1 cellular context compared by ENCODE assay signal in the genomic region with DNA sequence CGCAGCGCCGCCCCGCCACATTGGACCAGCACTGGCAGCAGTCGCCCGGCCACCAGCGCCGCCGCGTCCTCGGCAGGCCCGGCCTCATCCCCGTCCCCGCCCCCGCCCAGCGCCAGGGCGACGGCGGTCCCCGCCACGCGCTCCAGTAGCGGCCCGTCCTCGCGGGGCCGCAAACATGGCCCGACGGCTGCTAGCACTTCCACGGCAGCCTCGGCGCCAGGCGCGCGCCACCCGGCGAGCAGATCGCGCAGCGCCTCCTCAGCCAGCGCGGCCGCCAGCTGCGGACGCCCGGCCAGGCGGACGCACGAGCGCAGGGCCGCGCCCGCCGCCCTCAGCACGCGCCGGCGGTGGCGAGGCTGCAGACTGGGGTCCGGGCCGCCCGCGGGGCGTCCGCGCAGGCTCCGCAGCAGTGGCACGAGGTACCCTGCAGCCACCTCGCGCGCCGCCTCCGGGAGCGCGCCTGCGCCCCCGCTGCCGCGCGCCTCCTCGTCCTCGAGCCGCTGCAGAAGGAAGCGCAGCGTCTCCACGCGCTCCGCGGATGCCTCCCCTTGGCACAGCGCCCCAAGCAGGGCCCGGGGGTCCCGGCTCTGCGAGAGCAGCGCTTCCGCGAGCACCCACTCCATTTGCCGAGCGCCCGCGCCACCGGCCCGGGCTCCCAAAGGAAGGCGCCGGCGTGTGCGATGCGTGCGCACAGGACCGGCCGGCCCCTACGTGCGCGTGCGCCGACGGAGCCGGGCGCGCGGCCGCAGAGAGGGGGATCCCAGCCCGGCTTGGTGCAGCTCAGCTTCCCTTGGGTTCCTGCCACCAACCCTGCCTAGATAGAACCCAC.
TF ChIP-seq lines count a peak whose summit lies in the region.

A gene with protein sequence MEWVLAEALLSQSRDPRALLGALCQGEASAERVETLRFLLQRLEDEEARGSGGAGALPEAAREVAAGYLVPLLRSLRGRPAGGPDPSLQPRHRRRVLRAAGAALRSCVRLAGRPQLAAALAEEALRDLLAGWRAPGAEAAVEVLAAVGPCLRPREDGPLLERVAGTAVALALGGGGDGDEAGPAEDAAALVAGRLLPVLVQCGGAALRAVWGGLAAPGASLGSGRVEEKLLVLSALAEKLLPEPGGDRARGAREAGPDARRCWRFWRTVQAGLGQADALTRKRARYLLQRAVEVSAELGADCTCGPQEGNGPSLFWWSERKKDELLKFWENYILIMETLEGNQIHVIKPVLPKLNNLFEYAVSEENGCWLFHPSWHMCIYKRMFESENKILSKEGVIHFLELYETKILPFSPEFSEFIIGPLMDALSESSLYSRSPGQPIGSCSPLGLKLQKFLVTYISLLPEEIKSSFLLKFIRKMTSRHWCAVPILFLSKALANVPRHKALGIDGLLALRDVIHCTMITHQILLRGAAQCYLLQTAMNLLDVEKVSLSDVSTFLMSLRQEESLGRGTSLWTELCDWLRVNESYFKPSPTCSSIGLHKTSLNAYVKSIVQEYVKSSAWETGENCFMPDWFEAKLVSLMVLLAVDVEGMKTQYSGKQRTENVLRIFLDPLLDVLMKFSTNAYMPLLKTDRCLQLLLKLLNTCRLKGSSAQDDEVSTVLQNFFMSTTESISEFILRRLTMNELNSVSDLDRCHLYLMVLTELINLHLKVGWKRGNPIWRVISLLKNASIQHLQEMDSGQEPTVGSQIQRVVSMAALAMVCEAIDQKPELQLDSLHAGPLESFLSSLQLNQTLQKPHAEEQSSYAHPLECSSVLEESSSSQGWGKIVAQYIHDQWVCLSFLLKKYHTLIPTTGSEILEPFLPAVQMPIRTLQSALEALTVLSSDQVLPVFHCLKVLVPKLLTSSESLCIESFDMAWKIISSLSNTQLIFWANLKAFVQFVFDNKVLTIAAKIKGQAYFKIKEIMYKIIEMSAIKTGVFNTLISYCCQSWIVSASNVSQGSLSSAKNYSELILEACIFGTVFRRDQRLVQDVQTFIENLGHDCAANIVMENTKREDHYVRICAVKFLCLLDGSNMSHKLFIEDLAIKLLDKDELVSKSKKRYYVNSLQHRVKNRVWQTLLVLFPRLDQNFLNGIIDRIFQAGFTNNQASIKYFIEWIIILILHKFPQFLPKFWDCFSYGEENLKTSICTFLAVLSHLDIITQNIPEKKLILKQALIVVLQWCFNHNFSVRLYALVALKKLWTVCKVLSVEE (N-terminal part only) (minus strand): TSS at position 699 of the 829 bp plus-strand sequence. CDS start 76 bp downstream, at position 623.

TF ChIP-seq in liver, 16 proteins besides CTCF, POLR2A, EP300 and RAD21 (continued from another document):
- TF ChIP-seq ZBTB33 (IDR thresholded peaks at IDR 0.05) = no peak
- no peak for TF ChIP-seq YY1 (IDR thresholded peaks at IDR 0.05)
- TF ChIP-seq RXRA (IDR thresholded peaks at IDR 0.05) = no peak
- TF ChIP-seq, protein P1, sequence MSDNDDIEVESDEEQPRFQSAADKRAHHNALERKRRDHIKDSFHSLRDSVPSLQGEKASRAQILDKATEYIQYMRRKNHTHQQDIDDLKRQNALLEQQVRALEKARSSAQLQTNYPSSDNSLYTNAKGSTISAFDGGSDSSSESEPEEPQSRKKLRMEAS (IDR thresholded peaks at IDR 0.05) = no peak
- TF ChIP-seq FOXA1 (IDR thresholded peaks at IDR 0.05) = no peak
- TF ChIP-seq TAF1 (conservative IDR thresholded peaks at IDR 0.05) = no peak
- TF ChIP-seq ATF3 (IDR thresholded peaks at IDR 0.05) = no peak
